Comparison of ENCODE assay signal across 8 cellular contexts in the genomic region with DNA sequence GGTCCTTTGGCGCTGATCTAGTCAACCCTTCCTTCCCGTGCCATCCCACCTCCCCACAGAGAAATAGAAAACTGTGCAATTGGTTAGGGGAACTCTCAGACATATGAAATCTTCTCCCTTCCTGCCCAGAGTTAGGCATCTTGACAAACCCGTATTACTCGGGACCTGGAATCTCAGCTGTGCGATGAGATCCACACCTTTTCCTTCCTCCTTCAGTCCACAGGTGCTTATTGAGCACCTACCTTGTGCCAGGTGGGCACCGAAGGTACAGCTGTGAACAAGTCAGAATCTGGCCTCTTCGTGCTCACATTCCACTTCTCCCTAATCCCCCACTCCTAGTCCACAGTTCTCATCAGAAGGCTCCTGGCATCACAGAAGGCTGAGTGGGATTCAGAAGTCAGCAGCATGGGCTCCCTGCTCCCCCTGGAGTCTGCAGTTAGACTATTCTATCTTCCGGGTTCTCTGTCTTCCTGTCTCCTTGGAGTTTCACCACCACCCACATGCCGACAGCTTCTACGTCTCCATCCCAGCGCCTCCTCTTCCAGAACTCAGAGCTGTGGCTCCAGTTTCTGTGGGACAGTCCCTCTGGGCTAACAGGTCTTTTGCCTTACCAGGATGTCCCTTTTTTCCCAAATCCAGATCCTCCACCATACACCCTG. TPM values are rescaled to one million over a fixed set of nuclear protein-coding genes. Genes with fewer than 3 reads are reported as not detected.
DNase-seq lines count a peak whose midpoint lies in the region; ATAC-seq and TF ChIP-seq lines count a peak whose summit lies in the region.

No MANE protein-coding gene starts in this region.

- TF ChIP-seq POLR2A in prostate gland (IDR thresholded peaks at IDR 0.05), result no peak

- ATAC-seq in GM19351 (IDR thresholded peaks at IDR 0.05; ENCODE audit: unreplicated experiment), result no peak

- H3K27me3 ChIP-seq in prostate gland (replicated peaks; ENCODE audit: insufficient read depth), result no peaks in the 10 kb centered on the region

- H3K4me1 ChIP-seq in prostate gland (replicated peaks), result peaks cover 1% of the 10 kb centered on the region

- peak; percentile 33 for DNase-seq in Ammon's horn (ENCODE audit: low spot score)
- peak; percentile 34 for DNase-seq in ELF-1 (ENCODE audit: low read depth, low spot score)
- DNase-seq in SK-MEL-5 (ENCODE audit: low read depth, low spot score), result peak; percentile 31
- peak; percentile 63 for DNase-seq in iPS-NIHi7 (ENCODE audit: extremely low spot score)
- DNase-seq in prostate gland (ENCODE audit: low spot score), result no peak
- no peak for DNase-seq in GM20000 (ENCODE audit: low spot score)
- DNase-seq in NCI-H2029 treated with DMSO at 0.1 percent for 48 hours (lab: John Stamatoyannopoulos, UW), result no peak

- no peak for TF ChIP-seq CTCF in prostate gland (IDR thresholded peaks at IDR 0.05)
- TF ChIP-seq CTCF in GM20000 (IDR thresholded peaks at IDR 0.05; ENCODE audit: extremely low read depth, missing control alignments), result no peak

- H3K36me3 ChIP-seq in prostate gland, result no peaks in the 10 kb centered on the region

- 44% methylated on average over 11 of the region's 11 CpGs for WGBS in prostate gland

- H3K4me3 ChIP-seq in prostate gland, result no peak overlapping the region

- no peak overlapping the region for H3K27ac ChIP-seq in prostate gland

- in situ Hi-C loops in SK-MEL-5 (cut with HindIII; ENCODE audit: low pct_unique_long_range_greater_than_20kb, low sequenced_read_pairs), result loop anchor here (10.0 kb wide), 1 partner anchor 54 kb away; no protein-coding TSS in a partner anchor

- intact Hi-C loops in prostate gland (cut with DNase I), result loop anchor here (2.0 to 5.0 kb wide), 3 partner anchors 46 to 122 kb away; no protein-coding TSS in a partner anchor

- no peaks in the 10 kb centered on the region for H3K9me3 ChIP-seq in prostate gland

RNA-seq across cellular contexts. Expression of a gene that starts 23.0 kb away (rescaled TPM):
- total RNA-seq in SK-MEL-5 (2014; rRNA removed; shearing (Covaris generic)), result not detected in 2 replicates
- polyA plus RNA-seq in SK-MEL-5 (2015; cell fraction: cytosol; rRNA removed), result not detected in 2 replicates
- not detected in 2 replicates for polyA plus RNA-seq in SK-MEL-5 (2015; cell fraction: nucleus; rRNA removed)
- total RNA-seq in prostate gland, result not detected

RNA-seq across cellular contexts. Expression of a gene that starts 38.8 kb away (rescaled TPM):
- total RNA-seq in SK-MEL-5 (2014; rRNA removed; shearing (Covaris generic)), result 0.03 TPM in 1 of 2 replicates, not detected in the other
- 0.64 and 0.70 TPM in 2 replicates for polyA plus RNA-seq in SK-MEL-5 (2015; cell fraction: cytosol; rRNA removed)
- polyA plus RNA-seq in SK-MEL-5 (2015; cell fraction: nucleus; rRNA removed), result 0.07 and 0.23 TPM in 2 replicates
- not detected for total RNA-seq in prostate gland

Comparison
In these comparisons a context has a peak if more than half of its experiments do, and no peak if none do; other contexts are left out.
1. DNase-seq: peak in Ammon's horn (single experiment), ELF-1 (single experiment), SK-MEL-5 (single experiment) and iPS-NIHi7 (single experiment); none in prostate gland (single experiment), GM20000 (single experiment) and NCI-H2029 treated with DMSO at 0.1 percent for 48 hours (single experiment).